In genomic region chr15:85955501-85956391, GRCh38 we compare ENCODE assay signal across 11 cellular contexts.
DNase-seq lines count a peak whose midpoint lies in the region; ATAC-seq and FAIRE-seq lines count a peak whose summit lies in the region.
"Had no signal": no experiment of that assay in that cellular context is flagged by ENCODE, and none has a peak within 500 bp of the region (broad histone marks: within the 10 kb centered on the region; RNA-seq: fewer than 3 reads in every experiment).

No MANE protein-coding gene starts in this region.

- no peak overlapping the region for H3K4me3 Mint-ChIP-seq in stimulated activated memory B cell treated with anti-CD40 and anti-IgM and Interleukin-4, amounts not matched to agents 10 μg/mL and 1 μg/mL and 100 μg/mL, for 72 hours

- no peaks in the 10 kb centered on the region for H3K9me3 Mint-ChIP-seq in stimulated activated memory B cell treated with anti-CD40 and anti-IgM and Interleukin-4, amounts not matched to agents 10 μg/mL and 1 μg/mL and 100 μg/mL, for 72 hours

- H3K9me3 ChIP-seq in effector memory CD4-positive, alpha-beta T cell (ENCODE audit: control insufficient read depth, low read length), result no peaks in the 10 kb centered on the region

- H3K36me3 Mint-ChIP-seq in stimulated activated memory B cell treated with anti-CD40 and anti-IgM and Interleukin-4, amounts not matched to agents 10 μg/mL and 1 μg/mL and 100 μg/mL, for 72 hours, result no peaks in the 10 kb centered on the region

- FAIRE-seq in GM19239 (lab: Jason Lieb, UNC), result peak; percentile 73
- FAIRE-seq: bronchial epithelial cell, HTR-8/SVneo had no signal

- peaks cover 17% of the 10 kb centered on the region for H3K27me3 Mint-ChIP-seq in stimulated activated memory B cell treated with anti-CD40 and anti-IgM and Interleukin-4, amounts not matched to agents 10 μg/mL and 1 μg/mL and 100 μg/mL, for 72 hours

- no peak overlapping the region for H3K4me3 ChIP-seq in effector memory CD4-positive, alpha-beta T cell (ENCODE audit: insufficient read depth, low read depth, low read length, poor library complexity, severe bottlenecking)
- H3K4me3 ChIP-seq: lung had no signal

- H3K4me1 Mint-ChIP-seq in stimulated activated memory B cell treated with anti-CD40 and anti-IgM and Interleukin-4, amounts not matched to agents 10 μg/mL and 1 μg/mL and 100 μg/mL, for 72 hours, result peaks cover 7% of the 10 kb centered on the region

- H3K27ac Mint-ChIP-seq in stimulated activated memory B cell treated with anti-CD40 and anti-IgM and Interleukin-4, amounts not matched to agents 10 μg/mL and 1 μg/mL and 100 μg/mL, for 72 hours, result no peak overlapping the region

- ATAC-seq in HG02588 (IDR thresholded peaks at IDR 0.05; ENCODE audit: unreplicated experiment) (peak; percentile 92), HG03439 (IDR thresholded peaks at IDR 0.05; ENCODE audit: unreplicated experiment) (peak; percentile 90)
- peak; percentile 34 for ATAC-seq in stimulated activated memory B cell treated with anti-CD40 and anti-IgM and Interleukin-4, amounts not matched to agents 10 μg/mL and 1 μg/mL and 100 μg/mL, for 72 hours

- H3K27me3 ChIP-seq in effector memory CD4-positive, alpha-beta T cell (replicated peaks; ENCODE audit: control insufficient read depth, insufficient read depth, low read length, poor library complexity, severe bottlenecking), result no peaks in the 10 kb centered on the region

- no peaks in the 10 kb centered on the region for H3K36me3 ChIP-seq in effector memory CD4-positive, alpha-beta T cell (ENCODE audit: control insufficient read depth, insufficient read depth, low read length)

- no peak for DNase-seq in GM19239 (ENCODE audit: insufficient read length, low spot score)
- DNase-seq in GM03348 (ENCODE audit: low spot score), result no peak
- DNase-seq in effector memory CD4-positive, alpha-beta T cell, result no peak
- no peak for DNase-seq in stimulated activated naive CD4-positive, alpha-beta T cell treated with Interleukin-2 at 50 U/mL for 16 hours (lab: John Stamatoyannopoulos, UW)
- DNase-seq: NCI-H2171 treated with DMSO at 0.1 percent for 48 hours had no signal

- H3K27ac ChIP-seq in effector memory CD4-positive, alpha-beta T cell (ENCODE audit: insufficient read depth, low read length, poor library complexity, severe bottlenecking), result no peak overlapping the region

- no peaks in the 10 kb centered on the region for H3K4me1 ChIP-seq in effector memory CD4-positive, alpha-beta T cell (ENCODE audit: control insufficient read depth, insufficient read depth, low read length, poor library complexity, severe bottlenecking)

Comparison
In these comparisons a context has a peak if more than half of its experiments do, and no peak if none do; other contexts are left out.
1. ATAC-seq: peak in every context shown above with its lines; median percentile 92 in HG02588; 90 in HG03439; 34 in stimulated activated memory B cell treated with anti-CD40 and anti-IgM and Interleukin-4, amounts not matched to agents 10 μg/mL and 1 μg/mL and 100 μg/mL, for 72 hours.